In the genomic region with DNA sequence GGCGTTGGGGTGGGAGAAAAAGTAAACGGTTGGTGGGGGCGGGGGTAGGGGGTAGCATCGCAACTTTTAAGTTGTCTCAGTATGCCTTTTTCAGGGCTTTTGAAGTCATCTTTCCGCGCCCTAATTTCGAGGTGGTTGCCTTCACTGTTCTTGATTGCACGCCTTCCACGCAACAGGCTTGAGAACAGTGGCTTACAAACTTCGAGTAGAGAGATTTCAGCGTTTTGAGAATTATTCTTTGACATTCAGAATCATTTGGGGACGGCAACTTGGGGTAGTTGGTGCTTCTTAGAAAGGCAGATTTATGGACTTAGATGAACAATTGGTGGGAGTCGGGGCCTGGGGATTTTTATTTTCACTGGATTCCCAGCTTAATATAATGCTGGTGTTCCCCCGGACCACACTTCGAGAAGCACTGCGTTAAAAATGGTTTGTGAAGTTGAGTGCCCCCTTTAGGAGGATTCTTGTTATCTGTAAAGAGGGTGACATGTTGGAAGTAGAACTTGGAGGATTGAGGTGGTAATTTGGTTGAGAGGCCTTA, we compare ENCODE assay signal across 8 cellular contexts. TPM values are rescaled to one million over a fixed set of nuclear protein-coding genes. Genes with fewer than 3 reads are reported as not detected.
DNase-seq lines count a peak whose midpoint lies in the region; ATAC-seq, FAIRE-seq and TF ChIP-seq lines count a peak whose summit lies in the region.

No MANE protein-coding gene starts in this region.

- peak overlapping the region; percentile 94 to 96 for H3K9ac ChIP-seq in K562 (ENCODE audit: insufficient read depth in 1 of 2, low read depth in 2 of 2, low read length in 2 of 2)
- peak overlapping the region; percentile 98 for H3K9ac ChIP-seq in iPS-20b (ENCODE audit: low read depth, low read length)

- peak overlapping the region; percentile 88 for H3K4me2 ChIP-seq in K562 (ENCODE audit: insufficient read depth, low read length)

- H3K9me3 ChIP-seq in K562 (replicated peaks; ENCODE audit: control insufficient read depth, insufficient read depth, low read depth, low read length): no peaks in the 10 kb centered on the region
- H3K9me3 ChIP-seq in iPS-20b (ENCODE audit: insufficient read depth, low read depth, low read length): no peaks in the 10 kb centered on the region
- no peaks in the 10 kb centered on the region for H3K9me3 ChIP-seq in small intestine (ENCODE audit: control insufficient read depth, low read depth)

- no peak for FAIRE-seq in K562 (lab: Jason Lieb, UNC)
- FAIRE-seq in small intestine (lab: Jason Lieb, UNC): no peak

- peak; percentile 73 for ATAC-seq in K562
- ATAC-seq in HG03097 (IDR thresholded peaks at IDR 0.05; ENCODE audit: low FRiP score, unreplicated experiment): no peak

- no peaks in the 10 kb centered on the region for H3K9me1 ChIP-seq in K562 (ENCODE audit: control insufficient read depth, insufficient read depth, low read length)

- H3K4me3 ChIP-seq in GM12875 (ENCODE audit: low read depth, low read length): peak overlapping the region; percentile 92
- peak overlapping the region; percentile 85 for H3K4me3 ChIP-seq in K562
- H3K4me3 ChIP-seq in iPS-20b (ENCODE audit: low read length): peak overlapping the region; percentile 96
- H3K4me3 ChIP-seq in small intestine (ENCODE audit: low read depth in 1 of 2, low read length in 2 of 2): peak overlapping the region; percentile 77 to 84

- TF ChIP-seq CTCF in GM12875 (IDR thresholded peaks at IDR 0.05; ENCODE audit: borderline replicate concordance, insufficient read depth, low read depth, low read length) (peak; percentile 47; the same call in 1 of the 2 replicates), K562 (IDR thresholded peaks at IDR 0.05 in 2 of 3, conservative IDR thresholded peaks at IDR 0.05 in 1 of 3; ENCODE audit: insufficient read depth in 2 of 3, low read depth in 1 of 3, low read length in 3 of 3) (peak; percentile 35 to 60 (median 48); a peak in 4 of 6 replicates)

- no peaks in the 10 kb centered on the region for H3K27me3 ChIP-seq in K562 (ENCODE audit: control insufficient read depth in 2 of 2, insufficient read depth in 2 of 2, low read length in 2 of 2)
- H3K27me3 ChIP-seq in iPS-20b (ENCODE audit: insufficient read depth, low read length): no peaks in the 10 kb centered on the region
- no peaks in the 10 kb centered on the region for H3K27me3 ChIP-seq in small intestine (ENCODE audit: control insufficient read depth in 2 of 2, insufficient read depth in 2 of 2, low read length in 2 of 2)

- H3K4me1 ChIP-seq in K562 (replicated peaks in 1 of 2; ENCODE audit: control insufficient read depth in 2 of 2, insufficient read depth in 2 of 2, low read length in 2 of 2) (peaks cover 13 to 16% of the 10 kb centered on the region in 2 experiments; a peak in 4 of 5 replicates), iPS-20b (ENCODE audit: insufficient read depth, low read length) (peaks cover 12% of the 10 kb centered on the region; the same call in 1 of the 2 replicates), small intestine (ENCODE audit: control insufficient read depth in 2 of 2, insufficient read depth in 1 of 2, low read depth in 1 of 2, low read length in 1 of 2) (peaks cover 5 to 10% of the 10 kb centered on the region in 2 donors)

- H3K36me3 ChIP-seq in K562 (ENCODE audit: control insufficient read depth, insufficient read depth, low read length): peaks cover 42% of the 10 kb centered on the region
- H3K36me3 ChIP-seq in iPS-20b (ENCODE audit: insufficient read depth, low read depth, low read length): peaks cover 46% of the 10 kb centered on the region
- peaks cover 0 to 4% of the 10 kb centered on the region in 2 donors for H3K36me3 ChIP-seq in small intestine (ENCODE audit: control insufficient read depth in 2 of 2, insufficient read depth in 2 of 2, low read length in 2 of 2)

- no peak for TF ChIP-seq EP300 in K562 (IDR thresholded peaks at IDR 0.05; ENCODE audit: low read length)

- POLR2A ChIA-PET in K562 (lab: Yijun Ruan, JAX): interaction anchor here (1.0 to 2.0 kb wide), 3 partner anchors 9 to 44 kb away, joined by 3 to 12 read pairs (median 3); no protein-coding TSS in a partner anchor

- peaks cover 17% of the 10 kb centered on the region for H4K20me1 ChIP-seq in K562 (replicated peaks; ENCODE audit: control insufficient read depth, insufficient read depth, low read length)

- 0% methylated on average over 15 of the region's 16 CpGs for WGBS in K562 (ENCODE audit: insufficient coverage, low coverage, missing lambda C conversion rate)
- 0 to 1% (median 1%) methylated on average over 16 of the region's 16 CpGs for WGBS in small intestine, 3 donors

- peak; percentile 40 to 46; a peak in 3 of 4 replicates for TF ChIP-seq RAD21 in K562 (CRISPR knock-in tag; conservative IDR thresholded peaks at IDR 0.05 in 1 of 2, IDR thresholded peaks at IDR 0.05 in 1 of 2)

- peak; percentile 51 for DNase-seq in AG08396 (ENCODE audit: low spot score)
- DNase-seq in HS-5 (ENCODE audit: low read depth): peak; percentile 36
- DNase-seq in SK-MEL-5 (ENCODE audit: low read depth, low spot score): peak; percentile 82
- DNase-seq in K562 (ENCODE audit: extremely low read depth in 1 of 4, low spot score in 3 of 4): peak in 3 of 4 experiments; percentile 15 to 67 (median 42)
- peak; percentile 50 for DNase-seq in small intestine

- CTCF ChIA-PET in K562 (lab: Yijun Ruan, JAX; ENCODE audit: low intra/inter-chr PET ratio): interaction anchor here (4.0 kb wide), 1 partner anchor 58 kb away, joined by 21 read pairs; no protein-coding TSS in a partner anchor

- intact Hi-C loops in K562 (cut with micrococcal nuclease): loop anchor here (1.0 to 5.0 kb wide), 3 partner anchors 58 to 110 kb away; a partner anchor contains a TSS

- no peak for TF ChIP-seq POLR2A in K562 (conservative IDR thresholded peaks at IDR 0.05)

- in situ Hi-C loops in SK-MEL-5 (cut with HindIII; ENCODE audit: low pct_unique_long_range_greater_than_20kb, low sequenced_read_pairs): no loop called here
- in situ Hi-C loops in K562 (cut with MboI): no loop called here

- BruUV-seq in K562 (replicated peaks; lab: Mats Ljungman, UMichigan): TSS peak; percentile 50

- H3K27ac ChIP-seq in K562 (ENCODE audit: extremely low read depth, low read depth, low read length) (peak overlapping the region; percentile 96), iPS-20b (ENCODE audit: low read length) (peak overlapping the region; percentile 55), small intestine (ENCODE audit: low read depth in 1 of 2, low read length in 1 of 2) (peak overlapping the region; percentile 34 to 96)

- peak overlapping the region; percentile 49; the same call in 1 of the 2 replicates for H2AFZ ChIP-seq in K562 (ENCODE audit: low read depth, low read length)

- H3K79me2 ChIP-seq in K562 (ENCODE audit: control insufficient read depth, insufficient read depth, low read length): peaks cover 57% of the 10 kb centered on the region

TF ChIP-seq in K562, 482 proteins besides CTCF, POLR2A, EP300 and RAD21 (continues in another document):
- TF ChIP-seq, protein P1, sequence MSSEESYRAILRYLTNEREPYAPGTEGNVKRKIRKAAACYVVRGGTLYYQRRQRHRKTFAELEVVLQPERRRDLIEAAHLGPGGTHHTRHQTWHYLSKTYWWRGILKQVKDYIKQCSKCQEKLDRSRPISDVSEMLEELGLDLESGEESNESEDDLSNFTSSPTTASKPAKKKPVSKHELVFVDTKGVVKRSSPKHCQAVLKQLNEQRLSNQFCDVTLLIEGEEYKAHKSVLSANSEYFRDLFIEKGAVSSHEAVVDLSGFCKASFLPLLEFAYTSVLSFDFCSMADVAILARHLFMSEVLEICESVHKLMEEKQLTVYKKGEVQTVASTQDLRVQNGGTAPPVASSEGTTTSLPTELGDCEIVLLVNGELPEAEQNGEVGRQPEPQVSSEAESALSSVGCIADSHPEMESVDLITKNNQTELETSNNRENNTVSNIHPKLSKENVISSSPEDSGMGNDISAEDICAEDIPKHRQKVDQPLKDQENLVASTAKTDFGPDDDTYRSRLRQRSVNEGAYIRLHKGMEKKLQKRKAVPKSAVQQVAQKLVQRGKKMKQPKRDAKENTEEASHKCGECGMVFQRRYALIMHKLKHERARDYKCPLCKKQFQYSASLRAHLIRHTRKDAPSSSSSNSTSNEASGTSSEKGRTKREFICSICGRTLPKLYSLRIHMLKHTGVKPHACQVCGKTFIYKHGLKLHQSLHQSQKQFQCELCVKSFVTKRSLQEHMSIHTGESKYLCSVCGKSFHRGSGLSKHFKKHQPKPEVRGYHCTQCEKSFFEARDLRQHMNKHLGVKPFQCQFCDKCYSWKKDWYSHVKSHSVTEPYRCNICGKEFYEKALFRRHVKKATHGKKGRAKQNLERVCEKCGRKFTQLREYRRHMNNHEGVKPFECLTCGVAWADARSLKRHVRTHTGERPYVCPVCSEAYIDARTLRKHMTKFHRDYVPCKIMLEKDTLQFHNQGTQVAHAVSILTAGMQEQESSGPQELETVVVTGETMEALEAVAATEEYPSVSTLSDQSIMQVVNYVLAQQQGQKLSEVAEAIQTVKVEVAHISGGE (CRISPR knock-in tag; IDR thresholded peaks at IDR 0.05): 0 out of 6 replicates have a peak, but pooled peaks of 1 of the 3 experiments have one; percentile 25
- 0 out of 2 replicates have a peak, but pooled peaks have one; percentile 9 for TF ChIP-seq NFRKB (IDR thresholded peaks at IDR 0.05; ENCODE audit: low read depth)
- TF ChIP-seq CREB1 (IDR thresholded peaks at IDR 0.05): 0 out of 2 replicates have a peak, but pooled peaks have one; percentile 32
- TF ChIP-seq CREB1 (CRISPR knock-in tag; IDR thresholded peaks at IDR 0.05): no peak

RNA-seq across cellular contexts. Expression of a gene that starts 0.9 kb away (rescaled TPM):
- 65.4 and 67.7 TPM in 2 replicates for total RNA-seq in SK-MEL-5 (2014; rRNA removed; shearing (Covaris generic))
- 22.7 and 22.8 TPM in 2 replicates for polyA plus RNA-seq in SK-MEL-5 (2015; cell fraction: cytosol; rRNA removed)
- 39.1 and 42.7 TPM in 2 replicates for polyA plus RNA-seq in SK-MEL-5 (2015; cell fraction: nucleus; rRNA removed)
- total RNA-seq in K562 (2011; cell fraction: chromatin; rRNA removed; ENCODE audit: low replicate concordance): 13.1 and 47.8 TPM in 2 replicates
- total RNA-seq in K562 (2011; cell fraction: nucleolus; rRNA removed): 9.3 TPM in 2 replicates
- 21.8 and 28.9 TPM in 2 replicates for total RNA-seq in K562 (2011; cell fraction: nucleoplasm; rRNA removed)
- 26.9 and 31.6 TPM in 2 replicates for total RNA-seq in K562 (2014; rRNA removed)
- 46.7 and 57.5 TPM in 2 replicates for total RNA-seq in K562 (2014; rRNA removed; fragmentation: Illumina TruSeq; extraction: Trizol)
- 34.9 and 38.7 TPM in 2 replicates for total RNA-seq in K562 (2015; rRNA removed; fragmentation: Illumina TruSeq; extraction: Trizol)
- total RNA-seq in K562 (2021): 43.1 and 49.6 TPM in 2 replicates
- 17.0 and 32.1 TPM in 2 replicates for polyA plus RNA-seq in K562 (2011; rRNA removed)
- polyA plus RNA-seq in K562 (2011; cell fraction: cytosol; rRNA removed): 2.3 and 5.1 TPM in 2 replicates
- 5.0 and 8.1 TPM in 2 replicates for polyA plus RNA-seq in K562 (2011; cell fraction: nucleus; rRNA removed)
- 15.2 and 21.6 TPM in 2 replicates for polyA plus RNA-seq in K562 (2012)
- 23.2 and 27.4 TPM in 2 replicates for polyA plus RNA-seq in K562 (2014; fragmentation: Illumina TruSeq; extraction: Trizol)
- 10 to 100 TPM; 11.0 to 13.8 TPM for polyA plus RNA-seq in K562 (2014; fragmentation: Nextera tagmentation; extraction: Ambion mirVana)
- 19.4 and 20.0 TPM in 2 replicates for polyA plus RNA-seq in K562 (2014; rRNA removed)
- polyA minus RNA-seq in K562 (2011; rRNA and poly(A)+ RNA removed): 39.1 and 41.1 TPM in 2 replicates
- 13.3 and 13.9 TPM in 2 replicates for polyA minus RNA-seq in K562 (2011; cell fraction: cytosol; rRNA and poly(A)+ RNA removed)
- polyA minus RNA-seq in K562 (2011; cell fraction: nucleus; rRNA and poly(A)+ RNA removed): 7.9 and 18.3 TPM in 2 replicates
- 10 to 100 TPM; 18.8 to 29.3 (median 18.9) TPM for polyA plus RNA-seq in small intestine
